In genomic region chr1:192399161-192399560, GRCh38 we compare ENCODE assay signal across 20 cellular contexts.
"Had no signal": no experiment of that assay in that cellular context is flagged by ENCODE, and none has a peak within 500 bp of the region (broad histone marks: within the 10 kb centered on the region; RNA-seq: fewer than 3 reads in every experiment).

No MANE protein-coding gene starts in this region.

- ATAC-seq: activated CD8-positive, alpha-beta memory T cell treated with anti-CD3 and anti-CD28 coated beads, Interleukin-2, amount 10 ng/mL, durations not matched to agents 7 days and 5 days; body of pancreas; foreskin keratinocyte; stimulated activated naive CD8-positive, alpha-beta T cell treated with anti-CD3 and anti-CD28 coated beads, Interleukin-15, amount 100 ng/mL, for 72 hours; upper lobe of right lung had no signal

- H3K4me1 ChIP-seq: body of pancreas, left ventricle myocardium inferior, parathyroid adenoma, testis, upper lobe of right lung had no signal

- H3K9ac ChIP-seq: parathyroid adenoma had no signal

- H3K27ac ChIP-seq: body of pancreas, esophagus muscularis mucosa, foreskin keratinocyte, left ventricle myocardium inferior, parathyroid adenoma, testis, upper lobe of right lung had no signal

- H3K27me3 ChIP-seq: body of pancreas, esophagus muscularis mucosa, foreskin keratinocyte, testis, upper lobe of right lung had no signal

- DNase-seq: activated CD4-positive, alpha-beta T cell treated with anti-CD3 and anti-CD28 coated beads, Interleukin-2, amount 50 U/mL, for 4 hours; activated CD4-positive, CD25-positive, alpha-beta regulatory T cell treated with anti-CD3 and anti-CD28 coated beads, Interleukin-2, amount 50 U/mL, for 72 hours; activated CD8-positive, alpha-beta memory T cell treated with anti-CD3 and anti-CD28 coated beads, Interleukin-2, amount 10 ng/mL, durations not matched to agents 7 days and 5 days; activated effector memory CD4-positive, alpha-beta T cell treated with Interleukin-2 at 50 U/mL for 16 hours; activated T-cell treated with anti-CD3 and anti-CD28 coated beads, Interleukin-2, amount 50 U/mL, for 24 hours; amniotic stem cell; central memory CD4-positive, alpha-beta T cell; endodermal cell; foreskin keratinocyte; head of caudate nucleus; left ventricle myocardium inferior; mesenchymal stem cell; stimulated activated CD4-positive, alpha-beta T cell treated with anti-CD3 and anti-CD28 coated beads, Interleukin-15, amount 100 ng/mL, for 24 hours; stimulated activated CD4-positive, alpha-beta T cell treated with anti-CD3 and anti-CD28 coated beads, Interleukin-4, amount 100 ng/mL, for 24 hours; stimulated activated naive CD8-positive, alpha-beta T cell treated with anti-CD3 and anti-CD28 coated beads, Interleukin-15, amount 100 ng/mL, for 72 hours; testis; upper lobe of right lung had no signal

- H3K36me3 ChIP-seq: esophagus muscularis mucosa, left ventricle myocardium inferior, upper lobe of right lung had no signal

- H3K79me2 ChIP-seq: parathyroid adenoma had no signal

- H3K9me3 ChIP-seq: body of pancreas, esophagus muscularis mucosa, left ventricle myocardium inferior, testis, upper lobe of right lung had no signal

- H3K4me3 ChIP-seq: body of pancreas, esophagus muscularis mucosa, left ventricle myocardium inferior, testis, upper lobe of right lung had no signal

- H2AFZ ChIP-seq: parathyroid adenoma had no signal
